Comparison of ENCODE assay signal across 8 cellular contexts in genomic region chr16:58336332-58337089, GRCh38.
A peak's percentile ranks its signal among the peaks of the same experiment; 100 is the strongest.
DNase-seq lines count a peak whose midpoint lies in the region; ATAC-seq and TF ChIP-seq lines count a peak whose summit lies in the region.

No MANE protein-coding gene starts in this region.

- TF ChIP-seq CTCF in HL-60 (IDR thresholded peaks at IDR 0.05; ENCODE audit: insufficient read depth, low read length) (peak; percentile 78), OCI-LY1 (IDR thresholded peaks at IDR 0.05; ENCODE audit: low read length) (peak; percentile 98)

- no peaks in the 10 kb centered on the region for H3F3A ChIP-seq in OCI-LY1 (ENCODE audit: insufficient read depth, low read length)

- H3K9me2 ChIP-seq in OCI-LY1 (ENCODE audit: low read depth, low read length), result no peaks in the 10 kb centered on the region

- H3K9me3 ChIP-seq in OCI-LY1 (ENCODE audit: low read length), result no peaks in the 10 kb centered on the region
- no peaks in the 10 kb centered on the region for H3K9me3 ChIP-seq in muscle layer of duodenum (ENCODE audit: control insufficient read depth in 1 of 2, low read length in 2 of 2)

- H2AFZ ChIP-seq in OCI-LY1 (ENCODE audit: low read length), result no peak overlapping the region

- DNase-seq in CD1c-positive myeloid dendritic cell (ENCODE audit: extremely low spot score) (peak; percentile 85), HL-60 (ENCODE audit: low read depth in 1 of 2, low spot score in 1 of 2) (peak; percentile 47 to 78), erythroblast (lab: John Stamatoyannopoulos, UW) (peak; percentile 81 to 88)
- peak; percentile 97 for DNase-seq in activated CD8-positive, alpha-beta memory T cell treated with anti-CD3 and anti-CD28 coated beads, Interleukin-2, amount 50 U/mL, for 48 hours
- peak; percentile 84 for DNase-seq in stimulated activated CD8-positive, alpha-beta memory T cell treated with anti-CD3 and anti-CD28 coated beads, Interleukin-7, amount 100 ng/mL, for 24 hours (ENCODE audit: low read depth)

- no peaks in the 10 kb centered on the region for H4K20me1 ChIP-seq in OCI-LY1 (ENCODE audit: insufficient read depth, low read length)

- no peaks in the 10 kb centered on the region for H3K27me3 ChIP-seq in HL-60 (ENCODE audit: insufficient read depth, poor library complexity, severe bottlenecking)
- H3K27me3 ChIP-seq in OCI-LY1 (ENCODE audit: insufficient read depth, low read length), result no peaks in the 10 kb centered on the region
- no peaks in the 10 kb centered on the region for H3K27me3 ChIP-seq in muscle layer of duodenum (ENCODE audit: low read depth, low read length)

- no peak overlapping the region for H3K9ac ChIP-seq in OCI-LY1 (ENCODE audit: low read length)

- no peak for TF ChIP-seq POLR2A in erythroblast (IDR thresholded peaks at IDR 0.05; ENCODE audit: low read length)

- H3K36me3 ChIP-seq in OCI-LY1 (ENCODE audit: insufficient read depth, low read length) (no peaks in the 10 kb centered on the region), muscle layer of duodenum (ENCODE audit: control insufficient read depth in 1 of 2, insufficient read depth in 2 of 2, low read length in 2 of 2) (no peaks in the 10 kb centered on the region)

- peak overlapping the region; percentile 49; the same call in 1 of the 2 replicates for H3K4me2 ChIP-seq in OCI-LY1 (ENCODE audit: low read length)

- H3K4me1 ChIP-seq in OCI-LY1 (ENCODE audit: insufficient read depth, low read length, severe bottlenecking) (peaks cover 6% of the 10 kb centered on the region), muscle layer of duodenum (ENCODE audit: control insufficient read depth in 1 of 2, insufficient read depth in 2 of 2, low read length in 2 of 2) (no peaks in the 10 kb centered on the region)

- H3K79me2 ChIP-seq in OCI-LY1 (ENCODE audit: insufficient read depth, low read length), result no peaks in the 10 kb centered on the region

- H3K4me3 ChIP-seq in HL-60 (replicated peaks; ENCODE audit: insufficient read depth, low read length) (no peak overlapping the region), OCI-LY1 (ENCODE audit: low read depth, low read length, poor library complexity, severe bottlenecking) (peak overlapping the region; percentile 7), muscle layer of duodenum (ENCODE audit: low read depth in 1 of 2, low read length in 2 of 2) (peak overlapping the region; percentile 37 to 56)

- peak; percentile 92 for ATAC-seq in GM19351 (IDR thresholded peaks at IDR 0.05; ENCODE audit: unreplicated experiment)

- H3K27ac ChIP-seq in HL-60 (replicated peaks) (no peak overlapping the region), OCI-LY1 (ENCODE audit: low read depth, low read length, poor library complexity, severe bottlenecking) (no peak overlapping the region), muscle layer of duodenum (ENCODE audit: low read length) (no peak overlapping the region)
